ENCODE assay signal across 17 cellular contexts in genomic region chr20:64073476-64074183, GRCh38. TPM values are rescaled to one million over a fixed set of nuclear protein-coding genes. Genes with fewer than 3 reads are reported as not detected.
"Had no signal": no experiment of that assay in that cellular context is flagged by ENCODE, and none has a peak within 500 bp of the region (broad histone marks: within the 10 kb centered on the region; RNA-seq: fewer than 3 reads in every experiment).

No MANE protein-coding gene starts in this region.

- DNase-seq: activated CD4-positive, alpha-beta T cell treated with anti-CD3 and anti-CD28 coated beads, Interleukin-2, amount 10 ng/mL, durations not matched to agents 7 days and 5 days; activated gamma-delta T cell; activated T-cell treated with anti-CD3 and anti-CD28 coated beads, Interleukin-2, amount 50 U/mL, for 4 hours; foreskin melanocyte; occipital lobe; small intestine; stimulated activated CD4-positive, alpha-beta T cell treated with anti-CD3 and anti-CD28 coated beads, Interleukin-4, amount 100 ng/mL, for 4 hours; stimulated activated CD8-positive, alpha-beta memory T cell treated with anti-CD3 and anti-CD28 coated beads, Interleukin-4, amount 100 ng/mL, for 48 hours; stimulated activated naive CD8-positive, alpha-beta T cell treated with anti-CD3 and anti-CD28 coated beads, Interleukin-15, Interleukin-2, amounts not matched to agents 100 U/mL and 50 U/mL, for 24 hours had no signal

- H3K9me3 ChIP-seq: right atrium auricular region had no signal

- FAIRE-seq: small intestine had no signal

- ATAC-seq: activated naive CD4-positive, alpha-beta T cell treated with anti-CD3 and anti-CD28 coated beads, Interleukin-2, amount 50 U/mL, for 72 hours; activated T-cell treated with anti-CD3 and anti-CD28 coated beads, Interleukin-2, amount 50 U/mL, for 4 hours; natural killer cell treated with Interleukin-12 subunit alpha and Interleukin-12 subunit beta and Interleukin-15 and Interleukin-18, amount 100 ng/mL, for 72 hours; stimulated activated naive CD8-positive, alpha-beta T cell treated with anti-CD3 and anti-CD28 coated beads, Interleukin-15, Interleukin-2, amounts not matched to agents 100 U/mL and 50 U/mL, for 24 hours had no signal

- H3K4me3 ChIP-seq: cardiac muscle cell, right atrium auricular region had no signal

- H3K27me3 ChIP-seq: cardiac muscle cell, right atrium auricular region had no signal

- H3K27ac ChIP-seq: cardiac muscle cell, epithelial cell of prostate, right atrium auricular region had no signal

RNA-seq across cellular contexts. Expression of gene LKAAEAR1, which starts 10.6 kb away (rescaled TPM):
- total RNA-seq: activated naive CD4-positive, alpha-beta T cell treated with anti-CD3 and anti-CD28 coated beads, Interleukin-2, amount 50 U/mL, for 72 hours; fibroblast of lung; mesenteric fat pad; natural killer cell treated with Interleukin-12 subunit alpha and Interleukin-12 subunit beta and Interleukin-15 and Interleukin-18, amount 100 ng/mL, for 72 hours; posterior vena cava; right atrium auricular region had no signal
- polyA plus RNA-seq: fibroblast of lung, small intestine had no signal

RNA-seq across cellular contexts. Expression of gene SOX18, which starts 24.2 kb away (rescaled TPM):
- total RNA-seq: fibroblast of lung; natural killer cell treated with Interleukin-12 subunit alpha and Interleukin-12 subunit beta and Interleukin-15 and Interleukin-18, amount 100 ng/mL, for 72 hours had no signal
- polyA plus RNA-seq: cardiac muscle cell, fibroblast of lung had no signal
